In genomic region chr11:32584921-32585320, GRCh38 we compare ENCODE assay signal across 8 cellular contexts. TPM values are rescaled to one million over a fixed set of nuclear protein-coding genes. Genes with fewer than 3 reads are reported as not detected.
DNase-seq lines count a peak whose midpoint lies in the region; ATAC-seq and TF ChIP-seq lines count a peak whose summit lies in the region.

No MANE protein-coding gene starts in this region.

- H3K4me1 ChIP-seq in GM23248 (ENCODE audit: insufficient read depth): peaks cover 12% of the 10 kb centered on the region

- TF ChIP-seq CTCF in fibroblast of pulmonary artery (IDR thresholded peaks at IDR 0.05; ENCODE audit: low read length, missing control alignments) (no peak), retinal pigment epithelial cell (conservative IDR thresholded peaks at IDR 0.05; ENCODE audit: low read depth, low read length) (no peak)

- H3K4me3 ChIP-seq in GM23248: peak overlapping the region; percentile 78
- peak overlapping the region; percentile 97 for H3K4me3 ChIP-seq in SK-N-MC
- peak overlapping the region; percentile 82 for H3K4me3 ChIP-seq in fibroblast of pulmonary artery (replicated peaks; ENCODE audit: low read depth, low read length)
- peak overlapping the region; percentile 86 for H3K4me3 ChIP-seq in retinal pigment epithelial cell (ENCODE audit: low read length)

- peaks cover 61% of the 10 kb centered on the region for H3K79me2 ChIP-seq in GM23248 (ENCODE audit: insufficient read depth)

- ATAC-seq in HG03097 (IDR thresholded peaks at IDR 0.05; ENCODE audit: low FRiP score, unreplicated experiment) (no peak), HG02610 (IDR thresholded peaks at IDR 0.05; ENCODE audit: unreplicated experiment) (no peak)

- 12 to 14% methylated on average over 7 of the region's 7 CpGs for WGBS in GM23248 (ENCODE audit: low coverage in 1 of 2, low lambda C conversion rate in 2 of 2, missing lambda C conversion rate in 2 of 2), 2 experiments

- H3K9ac ChIP-seq in GM23248: peak overlapping the region; percentile 92
- H3K9ac ChIP-seq in SK-N-MC (ENCODE audit: insufficient read length): peak overlapping the region; percentile 96

- H3K9me2 ChIP-seq in GM23248 (ENCODE audit: insufficient read depth): no peaks in the 10 kb centered on the region

- in situ Hi-C loops in GM23248 (cut with MboI): no loop called here

- no peaks in the 10 kb centered on the region for H3K9me3 ChIP-seq in GM23248 (ENCODE audit: low read depth)
- no peaks in the 10 kb centered on the region for H3K9me3 ChIP-seq in SK-N-MC (ENCODE audit: low read depth, low read length)

- H4K20me1 ChIP-seq in GM23248 (ENCODE audit: insufficient read depth): peaks cover 7% of the 10 kb centered on the region; the same call in 1 of the 2 replicates

- H2AFZ ChIP-seq in GM23248: peak overlapping the region; percentile 100; the same call in 1 of the 2 replicates

- peak overlapping the region; percentile 88 for H3K4me2 ChIP-seq in GM23248 (ENCODE audit: unreplicated experiment)

- H3K27me3 ChIP-seq in GM23248 (replicated peaks; ENCODE audit: insufficient read depth): no peaks in the 10 kb centered on the region

- peaks cover 6% of the 10 kb centered on the region for H3F3A ChIP-seq in GM23248 (ENCODE audit: insufficient read depth)

- peaks cover 14% of the 10 kb centered on the region for H3K36me3 ChIP-seq in GM23248 (ENCODE audit: low read depth)
- peaks cover 45% of the 10 kb centered on the region for H3K36me3 ChIP-seq in SK-N-MC (ENCODE audit: insufficient read depth, low read length)

- peak overlapping the region; percentile 82 for H3K27ac ChIP-seq in GM23248
- no peak overlapping the region for H3K27ac ChIP-seq in SK-N-MC

- DNase-seq in GM23248: peak; percentile 23
- DNase-seq in SK-N-MC (ENCODE audit: low read depth, low spot score): no peak
- no peak for DNase-seq in fibroblast of pulmonary artery (ENCODE audit: low read depth)
- no peak for DNase-seq in retinal pigment epithelial cell (ENCODE audit: low read depth)
- no peak for DNase-seq in HuH-7 (ENCODE audit: low spot score)
- no peak for DNase-seq in activated effector memory CD4-positive, alpha-beta T cell treated with anti-CD3 and anti-CD28 coated beads, Interleukin-2, amount 50 U/mL, for 16 hours

RNA-seq across cellular contexts. Expression of gene EIF3M, which starts 1.3 kb away (rescaled TPM):
- 527 and 543 TPM in 2 replicates for total RNA-seq in GM23248 (2014; rRNA removed; shearing (Covaris generic))
- 289 and 297 TPM in 2 replicates for polyA plus RNA-seq in GM23248 (2016; fragmentation: Nextera tagmentation; extraction: Ambion mirVana)
